ENCODE assay signal across 8 cellular contexts in the genomic region with DNA sequence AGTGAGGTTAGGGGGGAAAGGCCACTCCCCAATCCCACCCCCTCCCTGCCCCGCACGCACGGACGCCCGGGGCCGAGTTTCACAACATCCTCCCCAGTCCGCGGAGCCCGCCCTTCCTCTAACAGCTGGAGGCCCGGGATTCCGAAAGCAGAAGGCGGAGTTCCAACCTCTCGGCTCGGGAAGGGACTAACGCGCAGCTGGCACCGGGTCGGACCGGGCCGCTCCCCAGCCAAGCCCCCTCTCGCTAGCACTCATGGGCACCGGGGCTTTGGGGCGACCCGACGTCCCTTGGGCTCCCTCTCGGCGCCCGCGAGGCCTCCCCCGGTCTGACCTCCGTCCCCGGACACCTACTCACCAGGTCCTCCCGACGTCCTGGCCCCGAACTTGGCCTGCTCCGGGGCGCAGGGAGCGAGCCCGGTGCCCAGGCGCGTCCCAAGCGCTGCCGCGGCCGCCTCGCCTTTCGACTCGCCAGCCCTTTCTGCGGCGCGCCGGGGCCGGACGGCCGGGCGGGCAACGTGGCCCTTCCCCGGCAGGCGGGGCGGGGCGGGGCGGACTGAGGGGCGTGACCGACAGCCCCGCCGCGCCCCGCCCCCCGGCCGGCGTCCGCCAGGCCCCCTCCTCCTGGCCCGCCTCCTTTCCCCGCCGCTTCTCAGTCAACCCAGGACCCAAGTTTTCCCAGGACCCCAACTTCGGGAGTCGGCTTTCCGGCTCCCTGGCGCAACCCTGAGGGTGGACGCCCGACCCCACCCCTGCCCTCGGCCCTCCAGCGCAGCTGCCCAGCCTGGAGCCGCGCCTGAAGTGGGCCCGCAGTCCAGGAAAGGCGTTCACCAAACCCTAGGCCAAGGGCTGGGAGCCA. TPM values are rescaled to one million over a fixed set of nuclear protein-coding genes. Genes with fewer than 3 reads are reported as not detected.
DNase-seq lines count a peak whose midpoint lies in the region; ATAC-seq and TF ChIP-seq lines count a peak whose summit lies in the region.

TSS of gene MGAT1 (minus strand) at position 482 of the 856 bp plus-strand sequence. CDS start 9,835 bp downstream, outside the sequence.

- H3K4me2 ChIP-seq in BLaER1 (peak within 1 kb of the TSS; percentile 94), neural cell (ENCODE audit: low read length) (peak within 1 kb of the TSS; percentile 19)

- 0 to 3% (median 1%) methylated on average over 11 to 87 of the region's 87 CpGs for WGBS in stomach, 5 donors

- H3K27me3 ChIP-seq in BLaER1 (no peaks in the 10 kb centered on the region), neural cell (ENCODE audit: insufficient read depth, low read depth, low read length) (no peaks in the 10 kb centered on the region), stomach (no peaks in the 10 kb centered on the region)

- H3K4me3 ChIP-seq in BLaER1 (peak within 1 kb of the TSS; percentile 97), fibroblast of the aortic adventitia (ENCODE audit: low read depth, low read length) (peak within 1 kb of the TSS; percentile 93), neural cell (ENCODE audit: low read length) (peak within 1 kb of the TSS; percentile 69), stomach (peak within 1 kb of the TSS; percentile 81 to 94 (median 86))

- H3F3A ChIP-seq in neural cell (ENCODE audit: insufficient read depth, low read length, poor library complexity, severe bottlenecking): no peaks in the 10 kb centered on the region

- H3K9me3 ChIP-seq in BLaER1 (no peaks in the 10 kb centered on the region), neural cell (ENCODE audit: low read length) (no peaks in the 10 kb centered on the region), stomach (no peaks in the 10 kb centered on the region)

- peaks cover 86% of the 10 kb centered on the region for H3K4me1 ChIP-seq in BLaER1
- H3K4me1 ChIP-seq in stomach: peaks cover 85 to 91% (median 90%) of the 10 kb centered on the region in 4 donors

- peaks cover 65% of the 10 kb centered on the region for H4K20me1 ChIP-seq in BLaER1
- H4K20me1 ChIP-seq in neural cell (ENCODE audit: insufficient read depth): no peaks in the 10 kb centered on the region

- ATAC-seq in HG03520 (IDR thresholded peaks at IDR 0.05; ENCODE audit: unreplicated experiment): peak; percentile 30

- H3K9ac ChIP-seq in BLaER1: peak within 1 kb of the TSS; percentile 99
- H3K9ac ChIP-seq in neural cell (ENCODE audit: low read length): peak within 1 kb of the TSS; percentile 34

- intact Hi-C loops in stomach (cut with DNase I; ENCODE audit: low total_unique reads): no loop called here

- TF ChIP-seq POLR2A in stomach (IDR thresholded peaks at IDR 0.05): no peak

- H3K36me3 ChIP-seq in BLaER1 (peaks cover 31% of the 10 kb centered on the region), neural cell (ENCODE audit: insufficient read depth, low read length) (no peaks in the 10 kb centered on the region), stomach (peaks cover 0 to 15% (median 13%) of the 10 kb centered on the region in 4 donors)

- no peak within 1 kb of the TSS for H2AFZ ChIP-seq in neural cell (ENCODE audit: low read depth, low read length)

- H3K9me2 ChIP-seq in neural cell (ENCODE audit: insufficient read depth, low read length): no peaks in the 10 kb centered on the region

- peaks cover 29% of the 10 kb centered on the region for H3K79me2 ChIP-seq in neural cell (replicated peaks; ENCODE audit: insufficient read depth, low read length)

- no peak for TF ChIP-seq EP300 in neural cell (conservative IDR thresholded peaks at IDR 0.05; ENCODE audit: poor library complexity, severe bottlenecking)
- TF ChIP-seq EP300 in stomach (IDR thresholded peaks at IDR 0.05): no peak

- no peak for TF ChIP-seq CTCF in fibroblast of the aortic adventitia (IDR thresholded peaks at IDR 0.05; ENCODE audit: insufficient read depth, low read length)
- TF ChIP-seq CTCF in neural cell (IDR thresholded peaks at IDR 0.05; ENCODE audit: poor library complexity, severe bottlenecking): no peak
- no peak for TF ChIP-seq CTCF in stomach (IDR thresholded peaks at IDR 0.05)

- peak within 1 kb of the TSS; percentile 99 for H3K27ac ChIP-seq in BLaER1
- no peak within 1 kb of the TSS for H3K27ac ChIP-seq in neural cell (ENCODE audit: low read length)
- peak within 1 kb of the TSS; percentile 98 to 99 (median 99) for H3K27ac ChIP-seq in stomach

- DNase-seq in GM19240 (ENCODE audit: insufficient read length, low spot score): peak; percentile 74
- peak; percentile 76 for DNase-seq in RKO (ENCODE audit: low spot score)
- peak; percentile 61 for DNase-seq in activated effector memory CD4-positive, alpha-beta T cell treated with Interleukin-2 at 50 U/mL for 16 hours
- DNase-seq in fibroblast of the aortic adventitia (ENCODE audit: low read depth): peak; percentile 85
- DNase-seq in stomach: peak; percentile 86

- TF ChIP-seq RAD21 in neural cell (conservative IDR thresholded peaks at IDR 0.05): no peak

TF ChIP-seq in neural cell, 6 proteins besides CTCF, POLR2A, EP300 and RAD21:
- no peak for TF ChIP-seq SMC3 (conservative IDR thresholded peaks at IDR 0.05; ENCODE audit: poor library complexity)
TF ChIP-seq in neural cell: peak in this region for 0.

RNA-seq across cellular contexts. Expression of gene MGAT1, which starts in this region (rescaled TPM):
- total RNA-seq in fibroblast of the aortic adventitia (ENCODE audit: low replicate concordance): 79.4 and 81.1 TPM in 2 replicates
- 31.8 and 42.6 TPM in 2 replicates for polyA plus RNA-seq in neural cell
- 43.2 and 48.9 TPM in 2 replicates for polyA minus RNA-seq in neural cell
- total RNA-seq in stomach: 100 to 1,000 TPM in 3 of 5 donors, 10 to 100 TPM in 2; 57.2 to 656 (median 148) TPM
- polyA plus RNA-seq in stomach: 10 to 100 TPM; 52.8 to 63.3 (median 57.9) TPM
